In genomic region chr1:215526147-215526845, GRCh38 we compare ENCODE assay signal across 8 cellular contexts. TPM values are rescaled to one million over a fixed set of nuclear protein-coding genes. Genes with fewer than 3 reads are reported as not detected.
DNase-seq lines count a peak whose midpoint lies in the region; ATAC-seq and TF ChIP-seq lines count a peak whose summit lies in the region.

No MANE protein-coding gene starts in this region.

- DNase-seq in CD4-positive, alpha-beta T cell = no peak
- DNase-seq in HS-5 (ENCODE audit: low read depth) (peak; percentile 38), NCI-H82 (lab: John Stamatoyannopoulos, UW) (peak; percentile 82), chondrocyte (ENCODE audit: low spot score) (no peak), middle frontal gyrus (ENCODE audit: extremely low spot score, low spot score) (peak; percentile 44)
- DNase-seq in activated T-cell treated with anti-CD3 and anti-CD28 coated beads, Interleukin-2, amount 50 U/mL, for 4 hours = no peak

- CTCF ChIA-PET in CD4-positive, alpha-beta T cell (lab: Charles Lee) = interaction anchor here (1.0 kb wide), 1 partner anchor 898 kb away, joined by 5 read pairs; no protein-coding TSS in a partner anchor

- POLR2A ChIA-PET in CD4-positive, alpha-beta T cell (lab: Charles Lee) = no interaction called here

- H3K27ac Mint-ChIP-seq in CD4-positive, alpha-beta T cell = no peak overlapping the region
- H3K27ac Mint-ChIP-seq in chondrocyte (ENCODE audit: unreplicated experiment) = no peak overlapping the region
- H3K27ac Mint-ChIP-seq in activated T-helper 17 cell treated with anti-CD3 and anti-CD28 coated beads, Interleukin-2, amount 50 U/mL, for 72 hours = no peak overlapping the region

- intact Hi-C loops in CD4-positive, alpha-beta T cell (cut with DNase I, micrococcal nuclease) = loop anchor here (1.0 to 10.0 kb wide), 8 partner anchors 898 to 1311 kb away; no protein-coding TSS in a partner anchor

- peak; percentile 41 for ATAC-seq in CD4-positive, alpha-beta T cell (ENCODE audit: poor library complexity)
- ATAC-seq in GM18907 (IDR thresholded peaks at IDR 0.05; ENCODE audit: unreplicated experiment) = peak; percentile 69
- ATAC-seq in activated T-cell treated with anti-CD3 and anti-CD28 coated beads, Interleukin-2, amount 50 U/mL, for 4 hours = no peak
- no peak for ATAC-seq in activated T-helper 17 cell treated with anti-CD3 and anti-CD28 coated beads, Interleukin-2, amount 50 U/mL, for 72 hours (replicated peaks)

- peaks cover 26% of the 10 kb centered on the region for H3K27me3 Mint-ChIP-seq in CD4-positive, alpha-beta T cell
- peaks cover 12% of the 10 kb centered on the region for H3K27me3 Mint-ChIP-seq in chondrocyte (ENCODE audit: low read depth)
- peaks cover 10% of the 10 kb centered on the region for H3K27me3 Mint-ChIP-seq in activated T-cell treated with anti-CD3 and anti-CD28 coated beads, Interleukin-2, amount 50 U/mL, for 4 hours (ENCODE audit: low read depth)
- peaks cover 11% of the 10 kb centered on the region for H3K27me3 Mint-ChIP-seq in activated T-helper 17 cell treated with anti-CD3 and anti-CD28 coated beads, Interleukin-2, amount 50 U/mL, for 72 hours

- H3K4me3 Mint-ChIP-seq in CD4-positive, alpha-beta T cell = no peak overlapping the region
- no peak overlapping the region for H3K4me3 Mint-ChIP-seq in chondrocyte (ENCODE audit: unreplicated experiment)
- no peak overlapping the region for H3K4me3 Mint-ChIP-seq in activated T-cell treated with anti-CD3 and anti-CD28 coated beads, Interleukin-2, amount 50 U/mL, for 4 hours
- no peak overlapping the region for H3K4me3 Mint-ChIP-seq in activated T-helper 17 cell treated with anti-CD3 and anti-CD28 coated beads, Interleukin-2, amount 50 U/mL, for 72 hours

- no peaks in the 10 kb centered on the region for H3K9me3 Mint-ChIP-seq in CD4-positive, alpha-beta T cell
- H3K9me3 Mint-ChIP-seq in chondrocyte (ENCODE audit: low read depth) = no peaks in the 10 kb centered on the region
- H3K9me3 Mint-ChIP-seq in activated T-cell treated with anti-CD3 and anti-CD28 coated beads, Interleukin-2, amount 50 U/mL, for 4 hours = no peaks in the 10 kb centered on the region
- H3K9me3 Mint-ChIP-seq in activated T-helper 17 cell treated with anti-CD3 and anti-CD28 coated beads, Interleukin-2, amount 50 U/mL, for 72 hours = no peaks in the 10 kb centered on the region

- no peaks in the 10 kb centered on the region for H3K36me3 Mint-ChIP-seq in CD4-positive, alpha-beta T cell (ENCODE audit: low read depth)
- no peaks in the 10 kb centered on the region for H3K36me3 Mint-ChIP-seq in chondrocyte (ENCODE audit: low read depth)
- no peaks in the 10 kb centered on the region for H3K36me3 Mint-ChIP-seq in activated T-cell treated with anti-CD3 and anti-CD28 coated beads, Interleukin-2, amount 50 U/mL, for 4 hours (ENCODE audit: insufficient read depth)
- no peaks in the 10 kb centered on the region for H3K36me3 Mint-ChIP-seq in activated T-helper 17 cell treated with anti-CD3 and anti-CD28 coated beads, Interleukin-2, amount 50 U/mL, for 72 hours (ENCODE audit: low read depth)

- peaks cover 6% of the 10 kb centered on the region for H3K27me3 ChIP-seq in CD4-positive, alpha-beta T cell (ENCODE audit: control insufficient read depth, insufficient read depth, low read length)

- H3K9me3 ChIP-seq in CD4-positive, alpha-beta T cell (ENCODE audit: control insufficient read depth, low read length) = no peaks in the 10 kb centered on the region

- no peak overlapping the region for H3K27ac ChIP-seq in CD4-positive, alpha-beta T cell (ENCODE audit: low read depth, low read length)

- TF ChIP-seq CTCF in CD4-positive, alpha-beta T cell (IDR thresholded peaks at IDR 0.05) = peak; percentile 74
- peak; percentile 90 for TF ChIP-seq CTCF in chondrocyte (IDR thresholded peaks at IDR 0.05)

- peaks cover 5% of the 10 kb centered on the region for H3K4me1 Mint-ChIP-seq in CD4-positive, alpha-beta T cell (ENCODE audit: low read depth)
- H3K4me1 Mint-ChIP-seq in chondrocyte (ENCODE audit: low read depth) = no peaks in the 10 kb centered on the region
- H3K4me1 Mint-ChIP-seq in activated T-cell treated with anti-CD3 and anti-CD28 coated beads, Interleukin-2, amount 50 U/mL, for 4 hours (ENCODE audit: low read depth) = no peaks in the 10 kb centered on the region
- H3K4me1 Mint-ChIP-seq in activated T-helper 17 cell treated with anti-CD3 and anti-CD28 coated beads, Interleukin-2, amount 50 U/mL, for 72 hours = no peaks in the 10 kb centered on the region

RNA-seq across cellular contexts. Expression of gene KCTD3, which starts 40.8 kb away (rescaled TPM):
- total RNA-seq in CD4-positive, alpha-beta T cell = 1 to 10 TPM; 3.0 to 4.8 TPM
- 25.3 to 35.6 TPM (median 25.9 TPM) in 3 replicates for total RNA-seq in chondrocyte
- 1 to 10 TPM; 1.8 to 2.8 (median 2.0) TPM for total RNA-seq in activated T-cell treated with anti-CD3 and anti-CD28 coated beads, Interleukin-2, amount 50 U/mL, for 4 hours
- total RNA-seq in activated T-helper 17 cell treated with anti-CD3 and anti-CD28 coated beads, Interleukin-2, amount 50 U/mL, for 72 hours = 1 to 10 TPM in 1 of 2 donors, under 1 TPM in 1; 0.74 to 2.5 TPM

Comparison
In these comparisons a context has a peak if more than half of its experiments do, and no peak if none do; other contexts are left out.
1. ATAC-seq: peak in CD4-positive, alpha-beta T cell (single experiment) and GM18907 (single experiment); none in activated T-cell treated with anti-CD3 and anti-CD28 coated beads, Interleukin-2, amount 50 U/mL, for 4 hours (0 of 2) and activated T-helper 17 cell treated with anti-CD3 and anti-CD28 coated beads, Interleukin-2, amount 50 U/mL, for 72 hours (single experiment).
2. DNase-seq: peak in HS-5 (single experiment), NCI-H82 (single experiment) and middle frontal gyrus (single experiment); none in CD4-positive, alpha-beta T cell (0 of 10), chondrocyte (single experiment) and activated T-cell treated with anti-CD3 and anti-CD28 coated beads, Interleukin-2, amount 50 U/mL, for 4 hours (single experiment).